In genomic region chr5:171562822-171563221, GRCh38 we compare ENCODE assay signal across 16 cellular contexts.
A peak's percentile ranks its signal among the peaks of the same experiment; 100 is the strongest.
DNase-seq lines count a peak whose midpoint lies in the region; ATAC-seq and TF ChIP-seq lines count a peak whose summit lies in the region.
"Had no signal": no experiment of that assay in that cellular context is flagged by ENCODE, and none has a peak within 500 bp of the region (broad histone marks: within the 10 kb centered on the region; RNA-seq: fewer than 3 reads in every experiment).

No MANE protein-coding gene starts in this region.

- intact Hi-C loops in mammary epithelial cell (cut with micrococcal nuclease) = no loop called here
- intact Hi-C loops in MCF 10A (cut with micrococcal nuclease) = no loop called here

- BruUV-seq in mammary epithelial cell (replicated peaks; lab: Mats Ljungman, UMichigan) (no TSS peak), MCF 10A (replicated peaks; lab: Mats Ljungman, UMichigan) (no TSS peak)

- H2AFZ ChIP-seq in mammary epithelial cell (ENCODE audit: low read depth, low read length) = no peak overlapping the region

- no peaks in the 10 kb centered on the region for H3K4me1 Mint-ChIP-seq in MCF 10A (ENCODE audit: insufficient read depth, unreplicated experiment)
- H3K4me1 Mint-ChIP-seq: activated CD8-positive, alpha-beta memory T cell treated with anti-CD3 and anti-CD28 coated beads, Interleukin-2, amount 10 ng/mL, durations not matched to agents 7 days and 5 days had no signal

- H3K36me3 Mint-ChIP-seq in MCF 10A (ENCODE audit: insufficient read depth, unreplicated experiment) = no peaks in the 10 kb centered on the region
- H3K36me3 Mint-ChIP-seq: activated CD8-positive, alpha-beta memory T cell treated with anti-CD3 and anti-CD28 coated beads, Interleukin-2, amount 10 ng/mL, durations not matched to agents 7 days and 5 days; natural killer cell treated with Interleukin-12 subunit alpha and Interleukin-12 subunit beta and Interleukin-15 and Interleukin-18, amount 100 ng/mL, for 72 hours had no signal

- H3K27me3 Mint-ChIP-seq in MCF 10A (ENCODE audit: insufficient read depth, unreplicated experiment) = peaks cover 26% of the 10 kb centered on the region

- H3K27ac ChIP-seq in mammary epithelial cell (ENCODE audit: insufficient read depth, low read depth, low read length) (no peak overlapping the region), foreskin keratinocyte (no peak overlapping the region)
- H3K27ac ChIP-seq: psoas muscle had no signal

- H3K79me2 ChIP-seq in mammary epithelial cell (ENCODE audit: insufficient read depth, low read length) = no peaks in the 10 kb centered on the region

- H3K9me3 ChIP-seq in mammary epithelial cell (replicated peaks; ENCODE audit: insufficient read depth, low read length) = no peaks in the 10 kb centered on the region
- H3K9me3 ChIP-seq: psoas muscle had no signal

- TF ChIP-seq CTCF in mammary epithelial cell (conservative IDR thresholded peaks at IDR 0.05 in 1 of 2, IDR thresholded peaks at IDR 0.05 in 1 of 2; ENCODE audit: extremely low read depth in 1 of 2, insufficient read depth in 1 of 2, low read depth in 1 of 2, low read length in 2 of 2) = no peak
- no peak for TF ChIP-seq CTCF in MCF 10A (IDR thresholded peaks at IDR 0.05; ENCODE audit: unreplicated experiment)
- TF ChIP-seq CTCF in foreskin keratinocyte (conservative IDR thresholded peaks at IDR 0.05) = no peak

- H3K4me3 ChIP-seq in mammary epithelial cell (replicated peaks in 1 of 3; ENCODE audit: insufficient read depth in 1 of 3, low read depth in 2 of 3, low read length in 3 of 3) = no peak overlapping the region
- H3K4me3 ChIP-seq: psoas muscle had no signal

- H3K27me3 ChIP-seq in mammary epithelial cell (ENCODE audit: insufficient read depth, low read length) (no peaks in the 10 kb centered on the region), foreskin keratinocyte (peaks cover 12% of the 10 kb centered on the region)

- ATAC-seq in foreskin keratinocyte = peak; percentile 86
- ATAC-seq: activated CD8-positive, alpha-beta memory T cell treated with anti-CD3 and anti-CD28 coated beads, Interleukin-2, amount 10 ng/mL, durations not matched to agents 7 days and 5 days; natural killer cell treated with Interleukin-12 subunit alpha and Interleukin-12 subunit beta and Interleukin-15 and Interleukin-18, amount 100 ng/mL, for 72 hours; psoas muscle had no signal

- H3K27ac Mint-ChIP-seq in MCF 10A (ENCODE audit: low read depth, unreplicated experiment) = no peak overlapping the region
- H3K27ac Mint-ChIP-seq: activated CD8-positive, alpha-beta memory T cell treated with anti-CD3 and anti-CD28 coated beads, Interleukin-2, amount 10 ng/mL, durations not matched to agents 7 days and 5 days; HFFc6; natural killer cell treated with Interleukin-12 subunit alpha and Interleukin-12 subunit beta and Interleukin-15 and Interleukin-18, amount 100 ng/mL, for 72 hours had no signal

- no peaks in the 10 kb centered on the region for H4K20me1 ChIP-seq in mammary epithelial cell (ENCODE audit: insufficient read depth, low read length)

- no peak overlapping the region for H3K9ac ChIP-seq in mammary epithelial cell (ENCODE audit: insufficient read depth, low read length)

- in situ Hi-C loops in mammary epithelial cell (cut with MboI; ENCODE audit: low sequenced_read_pairs in 2 of 2) = no loop called here

- DNase-seq in mammary epithelial cell (peak; percentile 49), MCF 10A (ENCODE audit: unreplicated experiment) (no peak), RPMI7951 (ENCODE audit: low read depth) (peak; percentile 48), foreskin keratinocyte (peak; percentile 25 to 47), stromal cell of bone marrow (ENCODE audit: low read depth) (peak; percentile 18), NCI-H748 (lab: John Stamatoyannopoulos, UW; ENCODE audit: unreplicated experiment) (no peak), anterior cingulate cortex (lab: John Stamatoyannopoulos, UW) (no peak)
- DNase-seq: activated CD8-positive, alpha-beta memory T cell treated with anti-CD3 and anti-CD28 coated beads, Interleukin-2, amount 10 ng/mL, durations not matched to agents 7 days and 5 days; Calu3; central memory CD4-positive, alpha-beta T cell; effector CD4-positive, alpha-beta T cell; HFFc6; islet precursor cell; NCI-H146; psoas muscle had no signal

- H3K4me1 ChIP-seq in mammary epithelial cell (ENCODE audit: insufficient read depth, low read length) (no peaks in the 10 kb centered on the region), foreskin keratinocyte (no peaks in the 10 kb centered on the region)
- H3K4me1 ChIP-seq: psoas muscle had no signal

- H3K36me3 ChIP-seq in mammary epithelial cell (ENCODE audit: insufficient read depth, low read length) = no peaks in the 10 kb centered on the region

- POLR2A ChIA-PET in MCF 10A (lab: Yijun Ruan, JAX) = interaction anchor here (0.7 to 2.9 kb wide), 2 partner anchors 10 to 27 kb away, joined by 3 to 9 read pairs; no protein-coding TSS in a partner anchor

- H3K9me3 Mint-ChIP-seq in MCF 10A (ENCODE audit: unreplicated experiment) = peaks cover 8% of the 10 kb centered on the region
- H3K9me3 Mint-ChIP-seq: HFFc6; natural killer cell treated with Interleukin-12 subunit alpha and Interleukin-12 subunit beta and Interleukin-15 and Interleukin-18, amount 100 ng/mL, for 72 hours had no signal

- 67% methylated on average over 3 of the region's 3 CpGs for WGBS in mammary epithelial cell (ENCODE audit: low coverage, missing lambda C conversion rate)

- CTCF ChIA-PET in mammary epithelial cell (lab: Charles Lee; ENCODE audit: low non-redundant PET) = no interaction called here
- CTCF ChIA-PET in MCF 10A (lab: Yijun Ruan, JAX) = interaction anchor here (0.9 kb wide), 1 partner anchor 78 kb away, joined by 3 read pairs; no protein-coding TSS in a partner anchor

- dilution Hi-C loops in mammary epithelial cell (cut with HindIII; ENCODE audit: low sequenced_read_pairs) = no loop called here

- H3K4me3 Mint-ChIP-seq in MCF 10A (ENCODE audit: unreplicated experiment) = no peak overlapping the region
- H3K4me3 Mint-ChIP-seq: activated CD8-positive, alpha-beta memory T cell treated with anti-CD3 and anti-CD28 coated beads, Interleukin-2, amount 10 ng/mL, durations not matched to agents 7 days and 5 days; HFFc6; natural killer cell treated with Interleukin-12 subunit alpha and Interleukin-12 subunit beta and Interleukin-15 and Interleukin-18, amount 100 ng/mL, for 72 hours had no signal

- no peak overlapping the region for H3K4me2 ChIP-seq in mammary epithelial cell (ENCODE audit: insufficient read depth, low read depth, low read length)

Comparison
In these comparisons a context has a peak if more than half of its experiments do, and no peak if none do; other contexts are left out.
1. DNase-seq: peak in mammary epithelial cell (single experiment), RPMI7951 (single experiment), foreskin keratinocyte (2 of 2) and stromal cell of bone marrow (single experiment); none in MCF 10A (single experiment), NCI-H748 (single experiment) and anterior cingulate cortex (0 of 58).